19 cellular contexts compared by ENCODE assay signal in genomic region chr3:122694966-122695365, GRCh38. TPM values are rescaled to one million over a fixed set of nuclear protein-coding genes. Genes with fewer than 3 reads are reported as not detected.
DNase-seq lines count a peak whose midpoint lies in the region; ATAC-seq and TF ChIP-seq lines count a peak whose summit lies in the region.
"Had no signal": no experiment of that assay in that cellular context is flagged by ENCODE, and none has a peak within 500 bp of the region (broad histone marks: within the 10 kb centered on the region; RNA-seq: fewer than 3 reads in every experiment).

No MANE protein-coding gene starts in this region.

- no peak overlapping the region for H2AFZ ChIP-seq in smooth muscle cell (ENCODE audit: low read depth)

- no peaks in the 10 kb centered on the region for H3K79me2 ChIP-seq in smooth muscle cell (ENCODE audit: low read depth)

- H3K4me1 Mint-ChIP-seq in effector memory CD8-positive, alpha-beta T cell (ENCODE audit: low read depth in 2 of 2), result peaks cover 10 to 17% of the 10 kb centered on the region in 2 donors

- peak overlapping the region; percentile 61 to 80 for H3K27ac Mint-ChIP-seq in effector memory CD8-positive, alpha-beta T cell

- H3K4me3 Mint-ChIP-seq in effector memory CD8-positive, alpha-beta T cell, result no peak overlapping the region
- H3K4me3 Mint-ChIP-seq: CD4-positive, alpha-beta memory T cell had no signal

- H3K36me3 Mint-ChIP-seq in effector memory CD8-positive, alpha-beta T cell (ENCODE audit: insufficient read depth), result peaks cover 53% of the 10 kb centered on the region

- 95% methylated on average over 7 of the region's 7 CpGs for WGBS in smooth muscle cell (ENCODE audit: low lambda C conversion rate)

- no peaks in the 10 kb centered on the region for H3K27me3 Mint-ChIP-seq in effector memory CD8-positive, alpha-beta T cell
- H3K27me3 Mint-ChIP-seq: CD4-positive, alpha-beta memory T cell had no signal

- H3K4me3 ChIP-seq in smooth muscle cell, result no peak overlapping the region
- H3K4me3 ChIP-seq: body of pancreas, dorsolateral prefrontal cortex, testis had no signal

- no peak overlapping the region for H3K4me2 ChIP-seq in smooth muscle cell

- peak; percentile 49 for ATAC-seq in GM19455 (IDR thresholded peaks at IDR 0.05; ENCODE audit: unreplicated experiment)
- peak; percentile 54 for ATAC-seq in HG03139 (IDR thresholded peaks at IDR 0.05; ENCODE audit: unreplicated experiment)
- peak; percentile 36 for ATAC-seq in effector memory CD8-positive, alpha-beta T cell (replicated peaks)
- no peak for ATAC-seq in HG02981 (IDR thresholded peaks at IDR 0.05; ENCODE audit: unreplicated experiment)
- ATAC-seq: body of pancreas had no signal

- H3K9me3 Mint-ChIP-seq in effector memory CD8-positive, alpha-beta T cell, result no peaks in the 10 kb centered on the region
- H3K9me3 Mint-ChIP-seq: CD4-positive, alpha-beta memory T cell had no signal

- H3F3A ChIP-seq in smooth muscle cell (ENCODE audit: low read depth), result peaks cover 12% of the 10 kb centered on the region

- TF ChIP-seq CTCF in GM13977 (IDR thresholded peaks at IDR 0.05; ENCODE audit: extremely low read depth, insufficient read depth, missing control alignments) (no peak), smooth muscle cell (IDR thresholded peaks at IDR 0.05; ENCODE audit: borderline replicate concordance, insufficient read depth, poor library complexity, severe bottlenecking) (no peak)

- H3K9me3 ChIP-seq in smooth muscle cell (replicated peaks; ENCODE audit: low read depth), result no peaks in the 10 kb centered on the region
- H3K9me3 ChIP-seq: body of pancreas, testis had no signal

- H4K20me1 ChIP-seq in smooth muscle cell (ENCODE audit: low read depth), result no peaks in the 10 kb centered on the region

- no peak overlapping the region for H3K9ac ChIP-seq in smooth muscle cell (ENCODE audit: low read depth)

- no peaks in the 10 kb centered on the region for H3K36me3 ChIP-seq in smooth muscle cell (ENCODE audit: low read depth)

- H3K4me1 ChIP-seq in smooth muscle cell (ENCODE audit: low read depth), result no peaks in the 10 kb centered on the region
- H3K4me1 ChIP-seq: testis had no signal

- no peaks in the 10 kb centered on the region for H3K27me3 ChIP-seq in smooth muscle cell (ENCODE audit: low read depth)
- H3K27me3 ChIP-seq: body of pancreas, dorsolateral prefrontal cortex, testis had no signal

- DNase-seq in GM13977 (ENCODE audit: low spot score) (peak; percentile 22), HuH-7.5 (ENCODE audit: low spot score) (no peak), smooth muscle cell (lab: John Stamatoyannopoulos, UW; ENCODE audit: unreplicated experiment) (no peak), pons (ENCODE audit: low spot score) (no peak)
- DNase-seq in effector memory CD8-positive, alpha-beta T cell, result no peak
- DNase-seq: activated CD4-positive, alpha-beta T cell treated with anti-CD3 and anti-CD28 coated beads for 48 hours; body of pancreas; CD4-positive, alpha-beta memory T cell; dorsolateral prefrontal cortex; GF-D8; KBM-7; NCI-H1436 treated with DMSO at 0.1 percent for 48 hours; NCI-H524 treated with DMSO at 0.1 percent for 48 hours; RPMI8226; T-helper 2 cell; testis had no signal

- in situ Hi-C loops in GM13977 (cut with MboI; ENCODE audit: low pct_unique_long_range_greater_than_20kb, low sequenced_read_pairs, unreplicated experiment), result no loop called here

- no peak overlapping the region for H3K27ac ChIP-seq in smooth muscle cell (ENCODE audit: low read depth)
- H3K27ac ChIP-seq: body of pancreas, dorsolateral prefrontal cortex, testis had no signal

RNA-seq across cellular contexts. Expression of gene PARP14, which starts 14.3 kb away (rescaled TPM):
- 14.5 and 26.2 TPM in 2 replicates for total RNA-seq in smooth muscle cell
- 2.8 and 3.0 TPM in 2 replicates for polyA plus RNA-seq in smooth muscle cell
